ENCODE assay signal across 11 cellular contexts in the genomic region with DNA sequence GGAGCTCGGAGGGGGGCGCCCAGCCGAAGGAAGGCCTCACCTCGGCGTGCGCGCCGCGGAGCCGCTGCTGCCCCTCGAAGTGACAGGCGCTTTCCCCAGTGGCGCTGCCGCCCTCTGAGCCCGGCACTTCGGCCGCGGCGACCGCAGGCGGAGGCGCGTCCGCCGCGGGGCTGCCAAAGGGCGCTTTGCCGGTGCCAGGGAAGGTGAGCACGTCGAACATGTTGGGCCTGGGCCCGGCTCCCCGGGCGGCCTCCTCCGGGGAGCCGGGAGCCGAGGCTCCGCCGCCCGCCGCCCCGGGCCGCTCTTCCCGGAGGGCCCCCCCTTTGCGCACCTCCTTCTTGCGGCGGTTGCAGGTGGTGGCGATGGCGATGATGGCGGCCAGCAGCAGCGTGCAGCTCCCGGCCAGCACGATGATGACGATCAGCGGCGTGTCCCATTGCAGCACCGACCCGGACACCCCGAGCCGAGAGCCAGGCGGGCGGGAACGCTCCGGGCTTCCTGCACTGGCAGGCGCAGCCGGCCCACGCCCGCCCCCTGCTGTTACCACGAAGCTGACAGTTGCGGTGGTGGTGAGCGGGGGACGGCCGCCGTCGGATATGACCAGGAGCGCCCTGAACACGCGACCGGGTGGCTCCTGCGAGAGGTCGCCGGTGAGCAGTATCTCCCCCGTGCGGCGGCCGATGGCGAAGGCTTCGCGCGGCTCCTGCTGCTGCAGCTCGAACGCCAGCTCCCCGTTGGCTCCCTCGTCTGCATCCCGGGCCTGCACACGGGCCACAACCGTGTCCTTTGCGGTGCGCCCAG. TPM values are rescaled to one million over a fixed set of nuclear protein-coding genes. Genes with fewer than 3 reads are reported as not detected.
DNase-seq lines count a peak whose midpoint lies in the region; ATAC-seq lines count a peak whose summit lies in the region.
"Had no signal": no experiment of that assay in that cellular context is flagged by ENCODE, and none has a peak within 500 bp of the region (broad histone marks: within the 10 kb centered on the region; RNA-seq: fewer than 3 reads in every experiment).

No MANE protein-coding gene starts in this region.

- H3K9me3 ChIP-seq in iPS-18c (ENCODE audit: control insufficient read depth, insufficient read depth, low read length), result peaks cover 5% of the 10 kb centered on the region
- peaks cover 8% of the 10 kb centered on the region for H3K9me3 ChIP-seq in thymus (ENCODE audit: control insufficient read depth)

- H3K27ac ChIP-seq in thymus (ENCODE audit: low read depth), result no peak overlapping the region

- no peak overlapping the region for H3K27ac Mint-ChIP-seq in activated naive CD4-positive, alpha-beta T cell treated with anti-CD3 and anti-CD28 coated beads for 36 hours
- H3K27ac Mint-ChIP-seq: CD4-positive, CD25-positive, alpha-beta regulatory T cell had no signal

- no peak overlapping the region for H3K4me3 Mint-ChIP-seq in activated naive CD4-positive, alpha-beta T cell treated with anti-CD3 and anti-CD28 coated beads for 36 hours
- H3K4me3 Mint-ChIP-seq in activated T-cell treated with anti-CD3 and anti-CD28 coated beads, Interleukin-2, amount 50 U/mL, for 4 hours, result no peak overlapping the region

- no peaks in the 10 kb centered on the region for H3K4me1 ChIP-seq in thymus (ENCODE audit: control insufficient read depth, insufficient read depth, low read length)

- ATAC-seq in activated T-cell treated with anti-CD3 and anti-CD28 coated beads, Interleukin-2, amount 50 U/mL, for 4 hours, result peak; percentile 47 to 54
- no peak for ATAC-seq in GM19351 (IDR thresholded peaks at IDR 0.05; ENCODE audit: unreplicated experiment)
- ATAC-seq: K562 had no signal

- H3K9me3 Mint-ChIP-seq in activated naive CD4-positive, alpha-beta T cell treated with anti-CD3 and anti-CD28 coated beads for 36 hours, result no peaks in the 10 kb centered on the region
- no peaks in the 10 kb centered on the region for H3K9me3 Mint-ChIP-seq in activated T-cell treated with anti-CD3 and anti-CD28 coated beads, Interleukin-2, amount 50 U/mL, for 4 hours

- H3K4me1 Mint-ChIP-seq in activated naive CD4-positive, alpha-beta T cell treated with anti-CD3 and anti-CD28 coated beads for 36 hours (ENCODE audit: low read depth), result peaks cover 26% of the 10 kb centered on the region
- H3K4me1 Mint-ChIP-seq in activated T-cell treated with anti-CD3 and anti-CD28 coated beads, Interleukin-2, amount 50 U/mL, for 4 hours (ENCODE audit: low read depth), result peaks cover 16% of the 10 kb centered on the region

- intact Hi-C loops in activated naive CD4-positive, alpha-beta T cell treated with anti-CD3 and anti-CD28 coated beads for 36 hours (cut with micrococcal nuclease), result loop anchor here (2.0 to 10.0 kb wide), 3 partner anchors 181 to 309 kb away; no protein-coding TSS in a partner anchor

- peaks cover 67% of the 10 kb centered on the region for H3K27me3 ChIP-seq in thymus (ENCODE audit: control insufficient read depth, insufficient read depth)

- peaks cover 64% of the 10 kb centered on the region for H3K27me3 Mint-ChIP-seq in activated naive CD4-positive, alpha-beta T cell treated with anti-CD3 and anti-CD28 coated beads for 36 hours (ENCODE audit: low read depth)
- H3K27me3 Mint-ChIP-seq in activated T-cell treated with anti-CD3 and anti-CD28 coated beads, Interleukin-2, amount 50 U/mL, for 4 hours (ENCODE audit: low read depth), result peaks cover 62% of the 10 kb centered on the region

- H3K36me3 Mint-ChIP-seq in activated naive CD4-positive, alpha-beta T cell treated with anti-CD3 and anti-CD28 coated beads for 36 hours (ENCODE audit: low read depth), result peaks cover 6% of the 10 kb centered on the region
- H3K36me3 Mint-ChIP-seq in activated T-cell treated with anti-CD3 and anti-CD28 coated beads, Interleukin-2, amount 50 U/mL, for 4 hours (ENCODE audit: insufficient read depth), result no peaks in the 10 kb centered on the region
- H3K36me3 Mint-ChIP-seq: CD4-positive, CD25-positive, alpha-beta regulatory T cell had no signal

- H3K4me3 ChIP-seq in iPS-18c (ENCODE audit: insufficient read depth, low read depth, low read length) (peak overlapping the region; percentile 63), thymus (ENCODE audit: low read length) (peak overlapping the region; percentile 4)
- H3K4me3 ChIP-seq: K562 had no signal

- DNase-seq in activated naive CD4-positive, alpha-beta T cell treated with anti-CD3 and anti-CD28 coated beads for 36 hours, result peak; percentile 58
- DNase-seq in activated naive CD4-positive, alpha-beta T cell (lab: John Stamatoyannopoulos, UW), result no peak
- DNase-seq in activated T-cell treated with anti-CD3 and anti-CD28 coated beads, Interleukin-2, amount 50 U/mL, for 4 hours, result no peak
- DNase-seq in activated effector memory CD4-positive, alpha-beta T cell treated with anti-CD3 and anti-CD28 coated beads, Interleukin-2, amount 50 U/mL, for 16 hours, result no peak
- no peak for DNase-seq in effector CD4-positive, alpha-beta T cell
- DNase-seq: amniotic stem cell had no signal

- CTCF ChIA-PET in activated naive CD4-positive, alpha-beta T cell treated with anti-CD3 and anti-CD28 coated beads for 36 hours (lab: Charles Lee), result interaction anchor here (0.6 to 0.9 kb wide), 4 partner anchors 31 to 378 kb away, joined by 3 read pairs; no protein-coding TSS in a partner anchor

- WGBS in thymus, result 3% methylated on average over 98 of the region's 98 CpGs

- H3K36me3 ChIP-seq in thymus (ENCODE audit: control insufficient read depth, insufficient read depth), result no peaks in the 10 kb centered on the region

RNA-seq across cellular contexts. Expression of a gene that starts 2.5 kb away (rescaled TPM):
- total RNA-seq in activated naive CD4-positive, alpha-beta T cell treated with anti-CD3 and anti-CD28 coated beads for 36 hours, result not detected
- total RNA-seq in activated T-cell treated with anti-CD3 and anti-CD28 coated beads, Interleukin-2, amount 50 U/mL, for 4 hours, result not detected
- polyA plus RNA-seq in thymus, result 1.1 TPM
- total RNA-seq: CD4-positive, CD25-positive, alpha-beta regulatory T cell; K562 had no signal
- polyA plus RNA-seq: CD4-positive, CD25-positive, alpha-beta regulatory T cell; K562 had no signal
